Comparison of ENCODE assay signal across 8 cellular contexts in the genomic region with DNA sequence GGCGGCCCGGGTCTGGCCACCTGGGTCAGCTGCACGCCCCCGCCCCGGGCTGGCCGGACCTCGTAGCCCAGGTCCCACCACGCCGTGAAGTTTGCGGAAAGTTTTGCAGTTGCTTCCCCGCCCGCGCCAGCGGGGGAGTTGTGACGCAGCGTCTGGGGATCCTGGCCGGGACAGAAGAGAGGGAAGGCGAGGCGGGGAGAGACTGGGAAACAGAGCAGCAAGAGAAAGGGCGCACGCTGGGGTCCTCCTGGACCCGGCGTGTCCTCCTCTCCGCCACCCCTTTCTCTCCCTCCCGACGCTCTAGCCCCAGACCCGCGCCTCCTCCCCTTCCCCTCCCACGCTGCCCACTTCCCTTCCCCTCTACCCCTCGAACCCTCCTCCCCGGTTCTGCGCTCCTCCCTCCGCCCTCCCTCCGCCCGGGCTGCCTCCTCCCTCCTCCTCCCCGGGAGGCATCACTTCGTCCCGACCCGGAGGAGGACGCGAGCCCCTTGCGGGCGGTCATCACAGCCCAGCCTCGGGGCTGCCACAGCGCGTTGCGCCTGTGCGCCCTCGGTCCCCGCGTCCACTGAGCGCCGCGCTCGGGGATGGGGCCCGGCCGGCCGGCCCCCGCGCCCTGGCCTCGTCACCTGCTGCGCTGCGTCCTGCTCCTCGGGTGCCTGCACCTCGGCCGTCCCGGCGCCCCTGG. TPM values are rescaled to one million over a fixed set of nuclear protein-coding genes. Genes with fewer than 3 reads are reported as not detected.
DNase-seq lines count a peak whose midpoint lies in the region; ATAC-seq lines count a peak whose summit lies in the region.

A gene with protein sequence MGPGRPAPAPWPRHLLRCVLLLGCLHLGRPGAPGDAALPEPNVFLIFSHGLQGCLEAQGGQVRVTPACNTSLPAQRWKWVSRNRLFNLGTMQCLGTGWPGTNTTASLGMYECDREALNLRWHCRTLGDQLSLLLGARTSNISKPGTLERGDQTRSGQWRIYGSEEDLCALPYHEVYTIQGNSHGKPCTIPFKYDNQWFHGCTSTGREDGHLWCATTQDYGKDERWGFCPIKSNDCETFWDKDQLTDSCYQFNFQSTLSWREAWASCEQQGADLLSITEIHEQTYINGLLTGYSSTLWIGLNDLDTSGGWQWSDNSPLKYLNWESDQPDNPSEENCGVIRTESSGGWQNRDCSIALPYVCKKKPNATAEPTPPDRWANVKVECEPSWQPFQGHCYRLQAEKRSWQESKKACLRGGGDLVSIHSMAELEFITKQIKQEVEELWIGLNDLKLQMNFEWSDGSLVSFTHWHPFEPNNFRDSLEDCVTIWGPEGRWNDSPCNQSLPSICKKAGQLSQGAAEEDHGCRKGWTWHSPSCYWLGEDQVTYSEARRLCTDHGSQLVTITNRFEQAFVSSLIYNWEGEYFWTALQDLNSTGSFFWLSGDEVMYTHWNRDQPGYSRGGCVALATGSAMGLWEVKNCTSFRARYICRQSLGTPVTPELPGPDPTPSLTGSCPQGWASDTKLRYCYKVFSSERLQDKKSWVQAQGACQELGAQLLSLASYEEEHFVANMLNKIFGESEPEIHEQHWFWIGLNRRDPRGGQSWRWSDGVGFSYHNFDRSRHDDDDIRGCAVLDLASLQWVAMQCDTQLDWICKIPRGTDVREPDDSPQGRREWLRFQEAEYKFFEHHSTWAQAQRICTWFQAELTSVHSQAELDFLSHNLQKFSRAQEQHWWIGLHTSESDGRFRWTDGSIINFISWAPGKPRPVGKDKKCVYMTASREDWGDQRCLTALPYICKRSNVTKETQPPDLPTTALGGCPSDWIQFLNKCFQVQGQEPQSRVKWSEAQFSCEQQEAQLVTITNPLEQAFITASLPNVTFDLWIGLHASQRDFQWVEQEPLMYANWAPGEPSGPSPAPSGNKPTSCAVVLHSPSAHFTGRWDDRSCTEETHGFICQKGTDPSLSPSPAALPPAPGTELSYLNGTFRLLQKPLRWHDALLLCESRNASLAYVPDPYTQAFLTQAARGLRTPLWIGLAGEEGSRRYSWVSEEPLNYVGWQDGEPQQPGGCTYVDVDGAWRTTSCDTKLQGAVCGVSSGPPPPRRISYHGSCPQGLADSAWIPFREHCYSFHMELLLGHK (N-terminal part only) (plus strand): TSS at position 452 of the 685 bp plus-strand sequence. CDS start 133 bp downstream, at position 585.

- H3K4me1 ChIP-seq in ES-I3 (ENCODE audit: insufficient read depth, low read length), result peaks cover 21% of the 10 kb centered on the region; the same call in 1 of the 2 replicates
- H3K4me1 ChIP-seq in mononuclear cell (ENCODE audit: insufficient read depth, low read length), result peaks cover 23% of the 10 kb centered on the region

- no peaks in the 10 kb centered on the region for H3K27me3 ChIP-seq in mononuclear cell (ENCODE audit: insufficient read depth, low read length)

- no peak for ATAC-seq in HG03460 (IDR thresholded peaks at IDR 0.05; ENCODE audit: unreplicated experiment)
- ATAC-seq in HG03469 (IDR thresholded peaks at IDR 0.05; ENCODE audit: unreplicated experiment), result no peak

- H3K4me3 ChIP-seq in Jurkat, Clone E6-1 (ENCODE audit: low read length), result peak within 1 kb of the TSS; percentile 65
- H3K4me3 ChIP-seq in mononuclear cell (ENCODE audit: low read length), result peak within 1 kb of the TSS; percentile 28

- no peaks in the 10 kb centered on the region for H3K36me3 ChIP-seq in ES-I3 (ENCODE audit: insufficient read depth, low read length)

- H3K9ac ChIP-seq in ES-I3 (ENCODE audit: low read depth, low read length), result peak within 1 kb of the TSS; percentile 97

- H3K9me3 ChIP-seq in ES-I3 (ENCODE audit: control insufficient read depth, insufficient read depth, low read length), result no peaks in the 10 kb centered on the region
- no peaks in the 10 kb centered on the region for H3K9me3 ChIP-seq in mononuclear cell (ENCODE audit: low read depth, low read length)

- peak; percentile 55 for DNase-seq in Jurkat, Clone E6-1 (ENCODE audit: low read depth, low spot score)
- peak; percentile 66 for DNase-seq in activated CD4-positive, alpha-beta T cell treated with anti-CD3 and anti-CD28 coated beads for 48 hours
- peak; percentile 50 for DNase-seq in epidermal melanocyte (ENCODE audit: insufficient read length, low spot score)
- peak; percentile 34 to 48 for DNase-seq in stimulated activated CD8-positive, alpha-beta memory T cell treated with anti-CD3 and anti-CD28 coated beads, Interleukin-7, amount 100 ng/mL, for 48 hours (ENCODE audit: extremely low read depth in 1 of 2, low read depth in 1 of 2)

RNA-seq across cellular contexts. Expression of the gene that starts here (rescaled TPM):
- polyA plus RNA-seq in Jurkat, Clone E6-1 (2012; ENCODE audit: insufficient read depth, insufficient read length), result 20.8 TPM
- total RNA-seq in mononuclear cell, result 1.7 TPM
